Comparison of ENCODE assay signal across 8 cellular contexts in the genomic region with DNA sequence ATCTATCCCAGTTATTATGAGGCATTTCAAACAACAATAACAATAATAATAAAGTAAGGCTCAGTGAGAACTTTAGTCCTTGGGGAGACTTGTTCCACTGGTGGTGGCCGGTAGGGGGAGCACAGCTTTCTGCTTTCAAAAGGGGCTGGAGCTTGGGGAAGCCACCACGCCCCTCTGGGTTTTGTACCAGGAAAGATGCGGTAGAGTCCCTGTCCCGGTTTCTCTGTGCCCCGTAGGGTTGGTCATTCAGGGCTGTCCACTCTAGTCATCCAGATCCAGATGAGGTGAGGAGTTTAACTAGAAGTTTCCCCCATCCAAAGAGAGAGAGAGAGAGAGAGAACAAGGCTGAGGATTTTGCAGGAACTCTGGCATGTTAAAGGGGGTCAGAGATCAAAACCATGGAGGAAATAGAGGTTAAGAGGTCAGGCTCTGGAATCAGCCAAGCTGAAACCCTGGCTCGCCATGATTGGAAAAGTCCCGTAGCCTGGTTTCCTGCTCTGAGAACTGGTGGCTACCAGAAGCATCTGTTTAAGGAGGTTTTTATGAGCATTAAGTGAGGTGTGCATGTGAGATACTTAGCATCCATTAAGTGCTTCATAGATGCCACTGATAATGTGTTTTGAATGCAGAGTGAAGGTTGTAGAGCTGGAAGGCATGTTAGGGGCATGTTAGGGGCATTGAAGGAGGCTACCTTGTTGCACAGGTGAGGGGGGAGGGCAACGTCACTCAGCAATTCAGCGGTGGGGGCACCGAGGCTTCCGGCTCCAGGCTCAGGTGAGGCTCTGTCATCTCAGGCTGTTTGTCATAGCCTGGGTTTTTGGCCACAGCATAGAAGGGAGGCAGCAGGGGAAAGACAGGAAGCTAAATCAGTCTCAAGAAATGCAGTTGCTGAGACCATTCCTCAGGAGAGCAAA.
DNase-seq lines count a peak whose midpoint lies in the region; ATAC-seq and TF ChIP-seq lines count a peak whose summit lies in the region.

No MANE protein-coding gene starts in this region.

- no peaks in the 10 kb centered on the region for H4K20me1 ChIP-seq in OCI-LY1 (ENCODE audit: insufficient read depth, low read length)

- no peaks in the 10 kb centered on the region for H3K79me2 ChIP-seq in OCI-LY1 (ENCODE audit: insufficient read depth, low read length)

- H3K4me1 ChIP-seq in OCI-LY1 (ENCODE audit: insufficient read depth, low read length, severe bottlenecking) (no peaks in the 10 kb centered on the region), adipocyte (ENCODE audit: control insufficient read depth, insufficient read depth, low read length) (peaks cover 12% of the 10 kb centered on the region)

- DNase-seq in AG10803 (ENCODE audit: low read depth) (peak; percentile 31), adipocyte (ENCODE audit: low read depth) (peak; percentile 46), kidney tubule cell (ENCODE audit: low spot score) (peak; percentile 71), superior temporal gyrus (ENCODE audit: extremely low spot score) (peak; percentile 76), activated gamma-delta T cell treated with Interleukin-2 at 50 U/mL for 16 hours (no peak)

- no peaks in the 10 kb centered on the region for H3K27me3 ChIP-seq in OCI-LY1 (ENCODE audit: insufficient read depth, low read length)
- peaks cover 6% of the 10 kb centered on the region for H3K27me3 ChIP-seq in adipocyte (replicated peaks; ENCODE audit: control insufficient read depth, insufficient read depth, low read length)

- H3K9ac ChIP-seq in OCI-LY1 (ENCODE audit: low read length): no peak overlapping the region
- no peak overlapping the region for H3K9ac ChIP-seq in adipocyte (ENCODE audit: low read length)

- TF ChIP-seq CTCF in AG10803 (conservative IDR thresholded peaks at IDR 0.05; ENCODE audit: low read length) (peak; percentile 62), OCI-LY1 (IDR thresholded peaks at IDR 0.05; ENCODE audit: low read length) (peak; percentile 59)

- no peak overlapping the region for H3K4me2 ChIP-seq in OCI-LY1 (ENCODE audit: low read length)

- H2AFZ ChIP-seq in OCI-LY1 (ENCODE audit: low read length): no peak overlapping the region

- no peaks in the 10 kb centered on the region for H3K9me2 ChIP-seq in OCI-LY1 (ENCODE audit: low read depth, low read length)

- H3K4me3 ChIP-seq in AG10803 (ENCODE audit: low read length) (no peak overlapping the region), OCI-LY1 (ENCODE audit: low read depth, low read length, poor library complexity, severe bottlenecking) (no peak overlapping the region), adipocyte (ENCODE audit: low read length) (no peak overlapping the region)

- no peak overlapping the region for H3K27ac ChIP-seq in OCI-LY1 (ENCODE audit: low read depth, low read length, poor library complexity, severe bottlenecking)

- ATAC-seq in GM18498 (IDR thresholded peaks at IDR 0.05; ENCODE audit: unreplicated experiment) (peak; percentile 84), HG02884 (IDR thresholded peaks at IDR 0.05; ENCODE audit: unreplicated experiment) (peak; percentile 91)

- H3F3A ChIP-seq in OCI-LY1 (ENCODE audit: insufficient read depth, low read length): no peaks in the 10 kb centered on the region

- no peaks in the 10 kb centered on the region for H3K36me3 ChIP-seq in OCI-LY1 (ENCODE audit: insufficient read depth, low read length)
- no peaks in the 10 kb centered on the region for H3K36me3 ChIP-seq in adipocyte (ENCODE audit: control insufficient read depth, insufficient read depth, low read length, severe bottlenecking)

- H3K9me3 ChIP-seq in OCI-LY1 (ENCODE audit: low read length): no peaks in the 10 kb centered on the region
- no peaks in the 10 kb centered on the region for H3K9me3 ChIP-seq in adipocyte (ENCODE audit: control insufficient read depth, low read length)
